13 cellular contexts compared by ENCODE assay signal in the genomic region with DNA sequence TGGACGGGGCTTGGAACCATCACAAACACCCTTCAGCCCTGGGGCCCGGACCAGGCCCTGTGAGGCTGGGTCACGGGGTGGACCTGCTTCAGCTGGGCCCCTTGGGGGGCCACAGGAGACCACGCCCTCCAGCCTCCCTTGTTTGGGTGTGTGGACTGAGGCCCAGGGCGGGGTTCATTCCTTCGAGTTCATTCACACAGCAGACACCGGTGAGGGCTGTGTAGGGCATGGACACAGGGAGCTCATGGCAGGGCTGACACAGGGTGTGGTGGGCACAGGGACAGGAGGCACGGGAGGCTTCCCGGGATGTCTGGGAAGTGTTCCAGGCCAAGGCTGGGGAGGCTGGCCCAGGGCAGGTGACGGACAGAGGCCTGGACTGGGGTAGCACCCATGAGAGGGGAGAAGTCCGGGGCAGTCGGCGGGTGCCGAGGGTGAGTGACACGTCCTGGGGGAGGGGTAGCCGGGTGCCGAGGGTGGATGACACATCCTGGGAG. TPM values are rescaled to one million over a fixed set of nuclear protein-coding genes. Genes with fewer than 3 reads are reported as not detected.
DNase-seq lines count a peak whose midpoint lies in the region; ATAC-seq and TF ChIP-seq lines count a peak whose summit lies in the region.
"Had no signal": no experiment of that assay in that cellular context is flagged by ENCODE, and none has a peak within 500 bp of the region (broad histone marks: within the 10 kb centered on the region; RNA-seq: fewer than 3 reads in every experiment).

No MANE protein-coding gene starts in this region.

- no peak overlapping the region for H3K9ac ChIP-seq in colonic mucosa (ENCODE audit: low read depth in 2 of 2, low read length in 2 of 2)
- H3K9ac ChIP-seq: KMS-11 had no signal

- no peak for TF ChIP-seq EP300 in gastroesophageal sphincter (IDR thresholded peaks at IDR 0.05)
- TF ChIP-seq EP300 in ovary (IDR thresholded peaks at IDR 0.05) = no peak

- H3K9me3 ChIP-seq in gastroesophageal sphincter (no peaks in the 10 kb centered on the region), ovary (no peaks in the 10 kb centered on the region), colonic mucosa (no peaks in the 10 kb centered on the region)

- H3K4me3 ChIP-seq in gastroesophageal sphincter = no peak overlapping the region
- H3K4me3 ChIP-seq in ovary = no peak overlapping the region
- no peak overlapping the region for H3K4me3 ChIP-seq in colonic mucosa

- intact Hi-C loops in ovary (cut with DNase I) (no loop called here), colonic mucosa (cut with DNase I) (no loop called here)

- DNase-seq in GM03348 (ENCODE audit: low spot score) (peak; percentile 69), RWPE1 (ENCODE audit: low spot score) (peak; percentile 48), ovary (peak in 3 of 5 donors; percentile 50 to 68 (median 60)), colonic mucosa (no peak), ecto neural progenitor cell (ENCODE audit: low spot score) (no peak), HT-29 (ENCODE audit: low spot score) (no peak), DMS79 treated with DMSO at 0.1 percent for 48 hours (lab: John Stamatoyannopoulos, UW) (no peak)
- DNase-seq: CD4-positive, alpha-beta T cell; naive thymus-derived CD4-positive, alpha-beta T cell; NCI-H524; T-cell had no signal

- H3K36me3 ChIP-seq in gastroesophageal sphincter = peaks cover 0 to 45% of the 10 kb centered on the region in 2 donors
- no peaks in the 10 kb centered on the region for H3K36me3 ChIP-seq in ovary
- H3K36me3 ChIP-seq in colonic mucosa = no peaks in the 10 kb centered on the region

- peaks cover 0 to 26% (median 8%) of the 10 kb centered on the region in 3 donors for H3K4me1 ChIP-seq in gastroesophageal sphincter
- H3K4me1 ChIP-seq in ovary (ENCODE audit: insufficient read depth) = peaks cover 3% of the 10 kb centered on the region
- no peaks in the 10 kb centered on the region for H3K4me1 ChIP-seq in colonic mucosa

- 68% methylated on average over 8 of the region's 17 CpGs; no CpG with 5 or more reads in 1 of the 2 donors for WGBS in gastroesophageal sphincter (ENCODE audit: low coverage in 1 of 2), 2 donors
- 38 to 58% (median 48%) methylated on average over 10 to 17 of the region's 17 CpGs for WGBS in ovary, 3 donors

- H3K27me3 ChIP-seq in gastroesophageal sphincter (no peaks in the 10 kb centered on the region), ovary (no peaks in the 10 kb centered on the region), colonic mucosa (no peaks in the 10 kb centered on the region)

- ATAC-seq in gastroesophageal sphincter = peak; percentile 56
- ATAC-seq: naive thymus-derived CD4-positive, alpha-beta T cell; T-cell had no signal

- TF ChIP-seq POLR2A in gastroesophageal sphincter (IDR thresholded peaks at IDR 0.05) (no peak), ovary (IDR thresholded peaks at IDR 0.05) (no peak)

- H3K27ac ChIP-seq in RWPE1 (peak overlapping the region; percentile 80), gastroesophageal sphincter (peak overlapping the region in 3 of 4 donors; percentile 69 to 81 (median 81)), ovary (peak overlapping the region in 1 of 2 donors; percentile 32), colonic mucosa (no peak overlapping the region)
- H3K27ac ChIP-seq: KMS-11 had no signal

- CTCF ChIA-PET in RWPE1 (lab: Yijun Ruan, JAX) = interaction anchor here (0.6 to 1.2 kb wide), 6 partner anchors 8 to 363 kb away, joined by 3 to 7 read pairs (median 4); partner anchors contain the start of gene SNAPC4

- POLR2A ChIA-PET in RWPE1 (lab: Yijun Ruan, JAX; ENCODE audit: low non-redundant PET) = no interaction called here

- no peak for TF ChIP-seq CTCF in RWPE1 (conservative IDR thresholded peaks at IDR 0.05; ENCODE audit: low read depth)
- TF ChIP-seq CTCF in gastroesophageal sphincter (IDR thresholded peaks at IDR 0.05) = no peak
- no peak for TF ChIP-seq CTCF in ovary (IDR thresholded peaks at IDR 0.05)
- no peak for TF ChIP-seq CTCF in colonic mucosa (IDR thresholded peaks at IDR 0.05)

RNA-seq across cellular contexts. Expression of gene DNLZ, which starts 8.9 kb away (rescaled TPM):
- total RNA-seq in gastroesophageal sphincter = 10 to 100 TPM in 3 of 4 donors, 1 to 10 TPM in 1; 8.4 to 23.7 (median 15.7) TPM
- total RNA-seq in ovary = 10 to 100 TPM; 14.4 to 33.3 (median 24.2) TPM
- 10 to 100 TPM in 1 of 2 donors, 1 to 10 TPM in 1; 1.8 to 10.3 TPM for polyA plus RNA-seq in ovary
- total RNA-seq in colonic mucosa = 10 to 100 TPM; 10.0 to 10.8 TPM
- 78.9 and 82.3 TPM in 2 replicates for total RNA-seq in HT-29 (2014; rRNA removed; shearing (Covaris generic))

RNA-seq across cellular contexts. Expression of gene CARD9, which starts 18.8 kb away (rescaled TPM):
- total RNA-seq in gastroesophageal sphincter (1 to 10 TPM; 1.3 to 2.3 (median 1.8) TPM), ovary (1 to 10 TPM in 4 of 7 donors, under 1 TPM in 3; 0.48 to 3.5 (median 1.3) TPM), colonic mucosa (1 to 10 TPM; 1.2 to 1.7 TPM)
- under 1 TPM in 1 of 2 donors, not detected in 1; 0.61 TPM for polyA plus RNA-seq in ovary
- 98.9 and 116 TPM in 2 replicates for total RNA-seq in HT-29 (2014; rRNA removed; shearing (Covaris generic))

RNA-seq across cellular contexts. Expression of gene GPSM1, which starts 27.3 kb away (rescaled TPM):
- total RNA-seq in gastroesophageal sphincter (10 to 100 TPM in 3 of 4 donors, 1 to 10 TPM in 1; 10.0 to 14.9 (median 13.0) TPM), ovary (10 to 100 TPM; 14.1 to 65.4 (median 36.4) TPM), colonic mucosa (1 to 10 TPM; 2.3 to 3.4 TPM)
- polyA plus RNA-seq in ovary = 10 to 100 TPM in 1 of 2 donors, under 1 TPM in 1; 0.57 to 26.6 TPM
- 1.4 TPM in 2 replicates for total RNA-seq in HT-29 (2014; rRNA removed; shearing (Covaris generic))

RNA-seq across cellular contexts. Expression of gene SNAPC4, which starts 45.3 kb away (rescaled TPM):
- total RNA-seq in gastroesophageal sphincter = 1 to 10 TPM; 3.5 to 8.4 (median 5.5) TPM
- total RNA-seq in ovary = 1 to 10 TPM; 5.4 to 9.6 (median 8.9) TPM
- polyA plus RNA-seq in ovary = 1 to 10 TPM; 3.7 to 7.3 TPM
- total RNA-seq in colonic mucosa = 1 to 10 TPM; 6.0 to 9.7 TPM
- 19.0 and 21.0 TPM in 2 replicates for total RNA-seq in HT-29 (2014; rRNA removed; shearing (Covaris generic))

RNA-seq across cellular contexts. Expression of gene CCDC187, which starts 50.7 kb away (rescaled TPM):
- total RNA-seq in gastroesophageal sphincter (not detected), ovary (10 to 100 TPM in 1 of 7 donors, 1 to 10 TPM in 2, under 1 TPM in 3, not detected in 1; 0.03 to 15.7 (median 1.2) TPM), colonic mucosa (under 1 TPM; 0.30 to 0.48 TPM)
- under 1 TPM; 0.02 to 0.05 TPM for polyA plus RNA-seq in ovary
- 2.5 TPM in 2 replicates for total RNA-seq in HT-29 (2014; rRNA removed; shearing (Covaris generic))
- total RNA-seq: CD4-positive, alpha-beta T cell had no signal
- polyA plus RNA-seq: naive thymus-derived CD4-positive, alpha-beta T cell had no signal

Comparison
In these comparisons a context has a peak if more than half of its experiments do, and no peak if none do; other contexts are left out.
1. DNase-seq: peak in GM03348 (single experiment), RWPE1 (single experiment) and ovary (3 of 5); none in colonic mucosa (single experiment), ecto neural progenitor cell (single experiment), HT-29 (single experiment) and DMS79 treated with DMSO at 0.1 percent for 48 hours (single experiment).
2. RNA of gene CARD9, which starts 18.8 kb away (total RNA-seq): 98.9 to 116 TPM in HT-29; 1.3 to 2.3 TPM in gastroesophageal sphincter, 1.2 to 1.7 TPM in colonic mucosa and 0.48 to 3.5 TPM in ovary; every median in the first group is over 10 times any median in the second.